In genomic region chr2:66682476-66682875, GRCh38 we compare ENCODE assay signal across 25 cellular contexts.
A peak's percentile ranks its signal among the peaks of the same experiment; 100 is the strongest.
DNase-seq lines count a peak whose midpoint lies in the region; ATAC-seq and TF ChIP-seq lines count a peak whose summit lies in the region.
"Had no signal": no experiment of that assay in that cellular context is flagged by ENCODE, and none has a peak within 500 bp of the region (broad histone marks: within the 10 kb centered on the region; RNA-seq: fewer than 3 reads in every experiment).

No MANE protein-coding gene starts in this region.

- H3K36me3 Mint-ChIP-seq in progenitor cell of endocrine pancreas (ENCODE audit: insufficient read depth) = no peaks in the 10 kb centered on the region
- H3K36me3 Mint-ChIP-seq: brain; CD4-positive, alpha-beta memory T cell; naive thymus-derived CD8-positive, alpha-beta T cell had no signal

- H3K9me3 Mint-ChIP-seq in progenitor cell of endocrine pancreas (ENCODE audit: low read depth) = no peaks in the 10 kb centered on the region
- H3K9me3 Mint-ChIP-seq: activated CD4-positive, alpha-beta T cell treated with anti-CD3 and anti-CD28 coated beads, Interleukin-2, amount 10 ng/mL, durations not matched to agents 24 days and 14 days; brain had no signal

- no peaks in the 10 kb centered on the region for H3K27me3 Mint-ChIP-seq in progenitor cell of endocrine pancreas
- H3K27me3 Mint-ChIP-seq: activated CD4-positive, alpha-beta T cell treated with anti-CD3 and anti-CD28 coated beads, Interleukin-2, amount 10 ng/mL, durations not matched to agents 24 days and 14 days; CD4-positive, alpha-beta memory T cell had no signal

- H3K4me1 Mint-ChIP-seq in progenitor cell of endocrine pancreas (ENCODE audit: low read depth) = peaks cover 37% of the 10 kb centered on the region
- H3K4me1 Mint-ChIP-seq: activated CD4-positive, alpha-beta T cell treated with anti-CD3 and anti-CD28 coated beads, Interleukin-2, amount 10 ng/mL, durations not matched to agents 24 days and 14 days; CD4-positive, alpha-beta memory T cell; naive thymus-derived CD8-positive, alpha-beta T cell had no signal

- ATAC-seq in omental fat pad (ENCODE audit: low FRiP score) = no peak
- ATAC-seq: activated T-cell treated with anti-CD3 and anti-CD28 coated beads, Interleukin-2, amount 50 U/mL, for 72 hours; gastroesophageal sphincter; left ventricle myocardium superior; naive thymus-derived CD8-positive, alpha-beta T cell had no signal

- no peak overlapping the region for H3K4me3 Mint-ChIP-seq in progenitor cell of endocrine pancreas (ENCODE audit: low read depth)
- H3K4me3 Mint-ChIP-seq: activated CD4-positive, alpha-beta T cell treated with anti-CD3 and anti-CD28 coated beads, Interleukin-2, amount 10 ng/mL, durations not matched to agents 24 days and 14 days; activated T-cell treated with anti-CD3 and anti-CD28 coated beads, Interleukin-2, amount 50 U/mL, for 72 hours; CD4-positive, alpha-beta memory T cell; naive thymus-derived CD8-positive, alpha-beta T cell had no signal

- no peak for TF ChIP-seq CTCF in progenitor cell of endocrine pancreas (IDR thresholded peaks at IDR 0.05; ENCODE audit: unreplicated experiment)
- TF ChIP-seq CTCF in GM10266 (IDR thresholded peaks at IDR 0.05; ENCODE audit: control insufficient read depth, insufficient read depth, low read depth, missing control alignments) = no peak
- no peak for TF ChIP-seq CTCF in omental fat pad (IDR thresholded peaks at IDR 0.05)

- H3K27ac Mint-ChIP-seq in progenitor cell of endocrine pancreas = peak overlapping the region; percentile 53
- H3K27ac Mint-ChIP-seq: activated CD4-positive, alpha-beta T cell treated with anti-CD3 and anti-CD28 coated beads, Interleukin-2, amount 10 ng/mL, durations not matched to agents 24 days and 14 days; activated T-cell treated with anti-CD3 and anti-CD28 coated beads, Interleukin-2, amount 50 U/mL, for 72 hours; CD4-positive, alpha-beta memory T cell; naive thymus-derived CD8-positive, alpha-beta T cell had no signal

- DNase-seq in NCI-H2171 treated with DMSO at 0.1 percent for 48 hours (lab: John Stamatoyannopoulos, UW) = peak; percentile 31
- no peak for DNase-seq in NCI-H2171 (lab: John Stamatoyannopoulos, UW)
- peak; percentile 19 for DNase-seq in NCI-H748 treated with DMSO at 0.1 percent for 48 hours (lab: John Stamatoyannopoulos, UW)
- DNase-seq in iPS-NIHi11 (ENCODE audit: low spot score) = peak; percentile 25
- DNase-seq in progenitor cell of endocrine pancreas (ENCODE audit: low spot score, unreplicated experiment) = no peak
- DNase-seq in NCI-H226 = no peak
- DNase-seq in GM10266 (ENCODE audit: extremely low spot score) = no peak
- DNase-seq in omental fat pad (ENCODE audit: low spot score) = no peak
- DNase-seq: activated CD4-positive, alpha-beta T cell treated with anti-CD3 and anti-CD28 coated beads, Interleukin-2, amount 10 ng/mL, durations not matched to agents 24 days and 14 days; activated naive CD4-positive, alpha-beta T cell; activated T-cell treated with anti-CD3 and anti-CD28 coated beads, Interleukin-2, amount 50 U/mL, for 72 hours; AML-193; CD4-positive, alpha-beta memory T cell; hippocampal formation; KG1; left ventricle myocardium superior; MM.1S; naive thymus-derived CD8-positive, alpha-beta T cell; NCI-H1436 treated with DMSO at 0.1 percent for 48 hours; NK-92 treated with Interleukin-12 subunit alpha and Interleukin-12 subunit beta, amount 100 ng/mL, for 24 hours; ovary; SHP77 treated with DMSO at 0.1 percent for 48 hours; tibial artery had no signal

Comparison
In these comparisons a context has a peak if more than half of its experiments do, and no peak if none do; other contexts are left out.
1. DNase-seq: peak in NCI-H2171 treated with DMSO at 0.1 percent for 48 hours (single experiment), NCI-H748 treated with DMSO at 0.1 percent for 48 hours (single experiment) and iPS-NIHi11 (single experiment); none in NCI-H2171 (single experiment), progenitor cell of endocrine pancreas (single experiment), NCI-H226 (single experiment), GM10266 (single experiment) and omental fat pad (single experiment).